Comparison of ENCODE assay signal across 18 cellular contexts in the genomic region with DNA sequence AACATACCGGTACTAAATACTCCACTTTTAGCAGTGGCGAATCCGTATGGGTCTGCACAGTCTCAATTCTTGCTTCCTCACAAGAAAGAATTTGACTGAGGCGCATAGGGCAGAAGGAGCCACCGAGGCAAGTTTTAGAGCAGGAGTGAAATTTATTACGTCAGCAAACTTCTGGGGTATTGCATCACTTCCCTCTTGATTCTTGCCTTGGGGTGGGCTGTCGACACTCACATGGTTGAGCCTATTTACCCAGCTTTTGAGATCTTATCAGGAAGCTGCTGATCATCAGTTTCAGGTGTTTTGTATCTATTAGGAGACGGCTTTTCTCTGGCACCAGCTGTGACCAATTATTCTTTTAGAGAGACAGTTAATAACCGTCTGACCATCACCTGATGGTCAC.
DNase-seq lines count a peak whose midpoint lies in the region; ATAC-seq, FAIRE-seq and TF ChIP-seq lines count a peak whose summit lies in the region.
"Had no signal": no experiment of that assay in that cellular context is flagged by ENCODE, and none has a peak within 500 bp of the region (broad histone marks: within the 10 kb centered on the region; RNA-seq: fewer than 3 reads in every experiment).

No MANE protein-coding gene starts in this region.

- in situ Hi-C loops in HepG2 (cut with HindIII; ENCODE audit: extremely low pct_ligation_motif_present, low pct_unique_long_range_greater_than_20kb) = no loop called here
- in situ Hi-C loops in IMR-90 (cut with MboI; ENCODE audit: low sequenced_read_pairs) = no loop called here

- H3K27me3 ChIP-seq in HepG2 (ENCODE audit: control insufficient read depth in 1 of 2, insufficient read depth in 2 of 2, low read length in 2 of 2) (no peaks in the 10 kb centered on the region), right lobe of liver (no peaks in the 10 kb centered on the region), IMR-90 (ENCODE audit: control insufficient read depth, insufficient read depth, low read length) (no peaks in the 10 kb centered on the region), H1 (replicated peaks in 1 of 4; ENCODE audit: control insufficient read depth in 3 of 4, extremely low read depth in 1 of 4, insufficient read depth in 3 of 4, low read length in 3 of 4) (no peaks in the 10 kb centered on the region), Karpas-422 (ENCODE audit: low read length) (no peaks in the 10 kb centered on the region)

- H4K20me1 ChIP-seq in HepG2 (ENCODE audit: insufficient read depth, low read length) = no peaks in the 10 kb centered on the region
- H4K20me1 ChIP-seq in IMR-90 (ENCODE audit: insufficient read depth, low read length) = no peaks in the 10 kb centered on the region
- no peaks in the 10 kb centered on the region for H4K20me1 ChIP-seq in H1 (replicated peaks in 1 of 2; ENCODE audit: control insufficient read depth in 1 of 2, insufficient read depth in 2 of 2, low read length in 2 of 2)
- H4K20me1 ChIP-seq in Karpas-422 (ENCODE audit: insufficient read depth, low read depth, low read length) = no peaks in the 10 kb centered on the region

- H4K5ac ChIP-seq in IMR-90 (ENCODE audit: low read depth, low read length) = no peak overlapping the region
- H4K5ac ChIP-seq in H1 (ENCODE audit: insufficient read length, low read depth, low read length) = no peak overlapping the region

- TF ChIP-seq EP300 in HepG2 (IDR thresholded peaks at IDR 0.05; ENCODE audit: low read depth in 2 of 2, low read length in 2 of 2) = no peak
- no peak for TF ChIP-seq EP300 in HepG2 (CRISPR knock-in tag; IDR thresholded peaks at IDR 0.05; ENCODE audit: borderline replicate concordance)
- TF ChIP-seq EP300 in H1 (IDR thresholded peaks at IDR 0.05; ENCODE audit: borderline replicate concordance in 1 of 2, low read depth in 2 of 2, low read length in 2 of 2) = no peak

- no peak for TF ChIP-seq RAD21 in HepG2 (CRISPR knock-in tag; IDR thresholded peaks at IDR 0.05)
- no peak for TF ChIP-seq RAD21 in IMR-90 (IDR thresholded peaks at IDR 0.05; ENCODE audit: low read length)
- TF ChIP-seq RAD21 in H1 (IDR thresholded peaks at IDR 0.05 in 1 of 2, conservative IDR thresholded peaks at IDR 0.05 in 1 of 2; ENCODE audit: low read depth in 2 of 2, low read length in 2 of 2) = no peak

- H3K4me1 ChIP-seq in HepG2 (ENCODE audit: insufficient read depth, low read length) (no peaks in the 10 kb centered on the region), right lobe of liver (no peaks in the 10 kb centered on the region), IMR-90 (ENCODE audit: control insufficient read depth, insufficient read depth, low read length) (no peaks in the 10 kb centered on the region), H1 (replicated peaks in 1 of 4; ENCODE audit: control insufficient read depth in 3 of 4, insufficient read depth in 4 of 4, low read length in 3 of 4) (no peaks in the 10 kb centered on the region), Karpas-422 (ENCODE audit: low read length) (no peaks in the 10 kb centered on the region)
- H3K4me1 ChIP-seq: HAP-1 had no signal

- no peak overlapping the region for H3K9ac ChIP-seq in HepG2 (ENCODE audit: insufficient read depth, low read depth, low read length)
- no peak overlapping the region for H3K9ac ChIP-seq in IMR-90 (ENCODE audit: low read depth, low read length)
- H3K9ac ChIP-seq in H1 (replicated peaks in 1 of 4; ENCODE audit: extremely low read depth in 1 of 4, low read depth in 3 of 4, low read length in 3 of 4) = no peak overlapping the region
- no peak overlapping the region for H3K9ac ChIP-seq in Karpas-422 (ENCODE audit: low read length)

- no peak for TF ChIP-seq CTCF in HepG2 (CRISPR knock-in tag; IDR thresholded peaks at IDR 0.05)
- TF ChIP-seq CTCF in right lobe of liver (IDR thresholded peaks at IDR 0.05) = no peak
- no peak for TF ChIP-seq CTCF in IMR-90 (conservative IDR thresholded peaks at IDR 0.05; ENCODE audit: low read depth, low read length)
- TF ChIP-seq CTCF in H1 (IDR thresholded peaks at IDR 0.05; ENCODE audit: control extremely low read depth in 1 of 3, insufficient read depth in 1 of 3, low read depth in 1 of 3, low read length in 3 of 3) = no peak

- no peaks in the 10 kb centered on the region for H3K79me2 ChIP-seq in HepG2 (ENCODE audit: insufficient read depth, low read length)
- no peaks in the 10 kb centered on the region for H3K79me2 ChIP-seq in H1 (ENCODE audit: control insufficient read depth in 1 of 2, insufficient read depth in 2 of 2, low read length in 2 of 2)
- H3K79me2 ChIP-seq in Karpas-422 (ENCODE audit: low read length) = no peaks in the 10 kb centered on the region

- H2BK12ac ChIP-seq in H1 (ENCODE audit: low read depth, low read length) = no peak overlapping the region

- H3K4me3 ChIP-seq in HepG2 (replicated peaks in 1 of 3; ENCODE audit: insufficient read depth in 1 of 3, low read depth in 2 of 3, low read length in 3 of 3) (no peak overlapping the region), right lobe of liver (no peak overlapping the region), IMR-90 (ENCODE audit: insufficient read depth, low read depth, low read length) (no peak overlapping the region), H1 (ENCODE audit: extremely low read depth in 1 of 4, insufficient read depth in 2 of 4, low read depth in 3 of 4, low read length in 4 of 4) (no peak overlapping the region), Karpas-422 (ENCODE audit: low read length) (no peak overlapping the region)
- H3K4me3 ChIP-seq: HAP-1 had no signal

- no peak overlapping the region for H2AK9ac ChIP-seq in IMR-90 (replicated peaks; ENCODE audit: low read depth, low read length, poor library complexity)

- no peak overlapping the region for H2BK20ac ChIP-seq in IMR-90 (ENCODE audit: low read depth, low read length)
- H2BK20ac ChIP-seq in H1 (ENCODE audit: low read length) = no peak overlapping the region

- WGBS in HepG2 (ENCODE audit: low lambda C conversion rate) = 14% methylated on average over 9 of the region's 9 CpGs
- WGBS in right lobe of liver (ENCODE audit: insufficient coverage, low coverage, low lambda C conversion rate, missing lambda C conversion rate) = 40% methylated on average over 8 of the region's 9 CpGs
- WGBS in IMR-90 (ENCODE audit: extremely low coverage in 2 of 2, insufficient read length in 1 of 2), 2 experiments = 20% methylated on average over 1 of the region's 9 CpGs; no CpG with 5 or more reads in 1 of the 2 experiments
- 92% methylated on average over 9 of the region's 9 CpGs; no CpG with 5 or more reads in 1 of the 2 experiments for WGBS in H1 (ENCODE audit: extremely low coverage in 1 of 2, insufficient coverage in 1 of 2, insufficient read length in 1 of 2, insufficient replicate concordance in 2 of 2, low coverage in 1 of 2, low lambda C conversion rate in 2 of 2, missing lambda C conversion rate in 1 of 2), 2 experiments

- FAIRE-seq in HepG2 (lab: Jason Lieb, UNC) (no peak), H1 (lab: Jason Lieb, UNC) (no peak)
- FAIRE-seq: HTR-8/SVneo had no signal

- H2AFZ ChIP-seq in HepG2 (ENCODE audit: low read length) = no peak overlapping the region
- no peak overlapping the region for H2AFZ ChIP-seq in IMR-90 (replicated peaks; ENCODE audit: low read length, poor library complexity)
- H2AFZ ChIP-seq in H1 (ENCODE audit: low read length) = peak overlapping the region; percentile 89
- no peak overlapping the region for H2AFZ ChIP-seq in Karpas-422 (ENCODE audit: low read length)

- intact Hi-C loops in HepG2 (cut with micrococcal nuclease; ENCODE audit: unreplicated experiment) (no loop called here), right lobe of liver (cut with DNase I) (no loop called here), IMR-90 (cut with micrococcal nuclease) (no loop called here)

- no peaks in the 10 kb centered on the region for H3K9me2 ChIP-seq in Karpas-422 (replicated peaks; ENCODE audit: insufficient read depth, low read length)

- no peak overlapping the region for H3K56ac ChIP-seq in IMR-90 (ENCODE audit: extremely low read depth, insufficient read depth, low read length)
- H3K56ac ChIP-seq in H1 (replicated peaks; ENCODE audit: insufficient read length, low read depth, low read length) = no peak overlapping the region

- H3K27ac ChIP-seq in HepG2 (ENCODE audit: extremely low read length, insufficient read depth, low read length) = no peak overlapping the region
- no peak overlapping the region for H3K27ac ChIP-seq in right lobe of liver
- no peak overlapping the region for H3K27ac ChIP-seq in IMR-90 (ENCODE audit: insufficient read depth, low read length)
- H3K27ac ChIP-seq in H1 (ENCODE audit: low read depth, low read length) = no peak overlapping the region
- H3K27ac ChIP-seq in caudate nucleus (ENCODE audit: low read depth, low read length) = no peak overlapping the region
- H3K27ac ChIP-seq in Karpas-422 (ENCODE audit: low read length) = no peak overlapping the region

- H4K91ac ChIP-seq in IMR-90 (ENCODE audit: insufficient read depth, low read depth, low read length) (no peak overlapping the region), H1 (replicated peaks; ENCODE audit: insufficient read length, low read length) (no peak overlapping the region)

- DNase-seq in HepG2 (ENCODE audit: low spot score) (no peak), right lobe of liver (no peak), IMR-90 (no peak), H1 (ENCODE audit: low read depth in 1 of 2, low spot score in 2 of 2) (no peak), caudate nucleus (lab: John Stamatoyannopoulos, UW) (no peak), Karpas-422 (no peak), HuH-7 (ENCODE audit: low spot score) (no peak)
- DNase-seq: CD4-positive, CD25-positive, alpha-beta regulatory T cell; MM.1S; NCI-H1092 treated with DMSO at 0.1 percent for 48 hours; NCI-H187; NCI-H2107; NCI-H82; Right ventricle myocardium superior; SW 1271; T-helper 2 cell had no signal

- H3K23me2 ChIP-seq in H1 (ENCODE audit: low read depth, low read length) = no peaks in the 10 kb centered on the region

- CTCF ChIA-PET in HepG2 (lab: Yijun Ruan, JAX; ENCODE audit: low intra/inter-chr PET ratio, low total read pairs) (no interaction called here), IMR-90 (lab: Yijun Ruan, JAX) (no interaction called here), H1 (lab: Charles Lee; ENCODE audit: partially characterized antibody) (no interaction called here)

- ATAC-seq in HepG2 (no peak), right lobe of liver (no peak), IMR-90 (ENCODE audit: low read depth) (no peak)

- no peak overlapping the region for H3K4ac ChIP-seq in IMR-90 (ENCODE audit: low read depth, low read length)
- H3K4ac ChIP-seq in H1 (replicated peaks; ENCODE audit: insufficient read length, low read depth, low read length) = no peak overlapping the region

- POLR2A ChIA-PET in HepG2 (lab: Yijun Ruan, JAX) = no interaction called here
- POLR2A ChIA-PET in IMR-90 (lab: Charles Lee; ENCODE audit: unreplicated experiment) = no interaction called here
- POLR2A ChIA-PET in H1 (lab: Charles Lee; ENCODE audit: partially characterized antibody) = no interaction called here

- no peak overlapping the region for H4K8ac ChIP-seq in IMR-90 (ENCODE audit: low read depth in 2 of 2, low read length in 2 of 2)
- H4K8ac ChIP-seq in H1 (ENCODE audit: extremely low read depth, insufficient read depth, low read length) = no peak overlapping the region

- BruUV-seq in HepG2 (replicated peaks; lab: Mats Ljungman, UMichigan) = no TSS peak
- BruUV-seq in IMR-90 (replicated peaks; lab: Mats Ljungman, UMichigan) = no TSS peak

- H2BK120ac ChIP-seq in IMR-90 (ENCODE audit: low read depth, low read length) (no peak overlapping the region), H1 (replicated peaks; ENCODE audit: low read depth, low read length) (no peak overlapping the region)

- H2BK15ac ChIP-seq in IMR-90 (ENCODE audit: low read depth, low read length) = no peak overlapping the region
- no peak overlapping the region for H2BK15ac ChIP-seq in H1 (ENCODE audit: low read length)

- no peaks in the 10 kb centered on the region for H3K9me3 ChIP-seq in HepG2 (ENCODE audit: low read length)
- no peaks in the 10 kb centered on the region for H3K9me3 ChIP-seq in right lobe of liver
- H3K9me3 ChIP-seq in IMR-90 (ENCODE audit: control insufficient read depth, insufficient read depth, low read length) = no peaks in the 10 kb centered on the region
- H3K9me3 ChIP-seq in H1 (ENCODE audit: insufficient read depth in 2 of 2, low read depth in 1 of 2, low read length in 1 of 2) = no peaks in the 10 kb centered on the region; a peak in 1 of 4 replicates
- no peaks in the 10 kb centered on the region for H3K9me3 ChIP-seq in Karpas-422 (ENCODE audit: low read length)
- H3K9me3 ChIP-seq: HAP-1 had no signal

- dilution Hi-C loops in IMR-90 (cut with HindIII; ENCODE audit: low sequenced_read_pairs, unreplicated experiment) = no loop called here

- H3K9me1 ChIP-seq in IMR-90 (ENCODE audit: insufficient read depth, low read length) = no peaks in the 10 kb centered on the region

- H3K36me3 ChIP-seq in HepG2 (replicated peaks in 1 of 2; ENCODE audit: control insufficient read depth in 1 of 2, insufficient read depth in 2 of 2, low read length in 2 of 2) (no peaks in the 10 kb centered on the region), right lobe of liver (no peaks in the 10 kb centered on the region), IMR-90 (ENCODE audit: control insufficient read depth, insufficient read depth, low read length) (no peaks in the 10 kb centered on the region), H1 (ENCODE audit: control insufficient read depth in 2 of 4, insufficient read depth in 4 of 4, low read length in 3 of 4) (no peaks in the 10 kb centered on the region), Karpas-422 (ENCODE audit: insufficient read depth, low read length) (no peaks in the 10 kb centered on the region)
- H3K36me3 ChIP-seq: HAP-1 had no signal

- H3K79me1 ChIP-seq in IMR-90 (ENCODE audit: low read depth in 1 of 2, low read length in 2 of 2) (no peaks in the 10 kb centered on the region), H1 (ENCODE audit: low read depth, low read length) (no peaks in the 10 kb centered on the region)

- H2AK5ac ChIP-seq in IMR-90 (ENCODE audit: low read depth, low read length) (no peak overlapping the region), H1 (ENCODE audit: low read depth, low read length) (no peak overlapping the region)

- no peak overlapping the region for H3K14ac ChIP-seq in IMR-90 (replicated peaks; ENCODE audit: low read depth, low read length)
- H3K14ac ChIP-seq in H1 (ENCODE audit: insufficient read length) = no peak overlapping the region

- H2BK5ac ChIP-seq in IMR-90 (ENCODE audit: low read depth, low read length, poor library complexity, severe bottlenecking) = no peak overlapping the region
- no peak overlapping the region for H2BK5ac ChIP-seq in H1 (ENCODE audit: low read depth, low read length)

- TF ChIP-seq POLR2A in HepG2 (IDR thresholded peaks at IDR 0.05; ENCODE audit: insufficient read depth in 1 of 2, low read depth in 2 of 2, low read length in 2 of 2) = no peak
- no peak for TF ChIP-seq POLR2A in right lobe of liver (IDR thresholded peaks at IDR 0.05)
- no peak for TF ChIP-seq POLR2A in IMR-90 (IDR thresholded peaks at IDR 0.05; ENCODE audit: low read depth, low read length)
- TF ChIP-seq POLR2A in H1 (IDR thresholded peaks at IDR 0.05; ENCODE audit: control extremely low read depth in 1 of 2, low read depth in 2 of 2, low read length in 2 of 2) = no peak

- no peak overlapping the region for H3K18ac ChIP-seq in IMR-90 (ENCODE audit: low read depth, low read length)
- H3K18ac ChIP-seq in H1 (ENCODE audit: extremely low read depth, low read length) = no peak overlapping the region

- H3K4me2 ChIP-seq in HepG2 (ENCODE audit: low read depth, low read length) = no peak overlapping the region
- no peak overlapping the region for H3K4me2 ChIP-seq in IMR-90 (ENCODE audit: low read depth, low read length)
- no peak overlapping the region for H3K4me2 ChIP-seq in H1 (ENCODE audit: insufficient read depth in 1 of 2, low read depth in 2 of 2, low read length in 2 of 2)
- H3K4me2 ChIP-seq in Karpas-422 (ENCODE audit: low read depth, low read length, poor library complexity, severe bottlenecking) = no peak overlapping the region

- no peak overlapping the region for H3K23ac ChIP-seq in IMR-90 (ENCODE audit: low read depth, low read length)
- no peak overlapping the region for H3K23ac ChIP-seq in H1 (ENCODE audit: insufficient read length)
